In genomic region chr17:79838541-79839274, GRCh38 we compare ENCODE assay signal across 8 cellular contexts. TPM values are rescaled to one million over a fixed set of nuclear protein-coding genes. Genes with fewer than 3 reads are reported as not detected.
DNase-seq lines count a peak whose midpoint lies in the region; ATAC-seq and TF ChIP-seq lines count a peak whose summit lies in the region.

No MANE protein-coding gene starts in this region.

- H3K27me3 ChIP-seq in OCI-LY3 (ENCODE audit: low read depth, low read length) (no peaks in the 10 kb centered on the region), aorta (ENCODE audit: control insufficient read depth in 1 of 2, insufficient read depth in 2 of 2, low read length in 1 of 2) (no peaks in the 10 kb centered on the region)

- no peaks in the 10 kb centered on the region for H3K9me3 ChIP-seq in OCI-LY3 (ENCODE audit: insufficient read depth, low read length)
- no peaks in the 10 kb centered on the region for H3K9me3 ChIP-seq in aorta (ENCODE audit: control insufficient read depth, low read length)

- TF ChIP-seq CTCF in OCI-LY3 (IDR thresholded peaks at IDR 0.05; ENCODE audit: low read depth, low read length) (no peak), fibroblast of villous mesenchyme (IDR thresholded peaks at IDR 0.05; ENCODE audit: insufficient read depth, low read depth, low read length) (no peak), neural crest cell (conservative IDR thresholded peaks at IDR 0.05) (no peak)

- no peaks in the 10 kb centered on the region for H3K9me3 Mint-ChIP-seq in neural crest cell

- H3K36me3 Mint-ChIP-seq in neural crest cell (ENCODE audit: low read depth): peaks cover 10% of the 10 kb centered on the region

- H3K27ac Mint-ChIP-seq in neural crest cell (ENCODE audit: unreplicated experiment): peak overlapping the region; percentile 93

- H3K4me1 ChIP-seq in OCI-LY3 (ENCODE audit: low read length) (peaks cover 18% of the 10 kb centered on the region), aorta (ENCODE audit: control insufficient read depth in 1 of 2, insufficient read depth in 2 of 2, low read length in 2 of 2) (no peaks in the 10 kb centered on the region)

- H3K27ac ChIP-seq in OCI-LY3 (ENCODE audit: low read length): peak overlapping the region; percentile 69
- H3K27ac ChIP-seq in aorta (ENCODE audit: low read depth in 1 of 2, low read length in 2 of 2): peak overlapping the region; percentile 15 to 74

- peak overlapping the region; percentile 93 for H3K4me2 ChIP-seq in OCI-LY3 (ENCODE audit: low read length)

- 1% methylated on average over 55 to 67 of the region's 67 CpGs for whole genome bisulfite sequencing in aorta, 2 donors

- H3K4me3 ChIP-seq in OCI-LY3 (ENCODE audit: low read length) (peak overlapping the region; percentile 99), fibroblast of villous mesenchyme (ENCODE audit: low read depth, low read length) (peak overlapping the region; percentile 85), aorta (ENCODE audit: low read length in 2 of 2) (peak overlapping the region; percentile 70 to 72)

- ATAC-seq in GM18520 (IDR thresholded peaks at IDR 0.05; ENCODE audit: unreplicated experiment) (peak; percentile 20), HG03175 (IDR thresholded peaks at IDR 0.05; ENCODE audit: unreplicated experiment) (peak; percentile 20), aorta (ENCODE audit: low FRiP score) (no peak)

- peaks cover 49% of the 10 kb centered on the region for H4K20me1 ChIP-seq in OCI-LY3 (ENCODE audit: insufficient read depth, low read length)

- in situ Hi-C loops in ACHN (cut with HindIII; ENCODE audit: low pct_ligation_motif_present, low pct_unique_long_range_greater_than_20kb, low sequenced_read_pairs): no loop called here

- peaks cover 56% of the 10 kb centered on the region for H3K79me2 ChIP-seq in OCI-LY3 (ENCODE audit: low read length)

- intact Hi-C loops in aorta (cut with DNase I): loop anchor here (2.0 to 5.0 kb wide), 3 partner anchors 41 to 79 kb away; partner anchors contain the start of gene CBX8 (in 2 of the 2)

- H3K36me3 ChIP-seq in OCI-LY3 (replicated peaks; ENCODE audit: low read depth, low read length) (peaks cover 48% of the 10 kb centered on the region), aorta (ENCODE audit: control insufficient read depth in 1 of 2, insufficient read depth in 2 of 2, low read length in 1 of 2) (peaks cover 0 to 2% of the 10 kb centered on the region in 2 donors)

- peak; percentile 61 for DNase-seq in ACHN
- peak; percentile 46 for DNase-seq in activated effector memory CD4-positive, alpha-beta T cell treated with Interleukin-2 at 50 U/mL for 16 hours
- peak; percentile 55 for DNase-seq in fibroblast of villous mesenchyme (ENCODE audit: low read depth)
- DNase-seq in neural crest cell (ENCODE audit: low read depth, low spot score): peak; percentile 62
- DNase-seq in aorta: peak; percentile 61 to 84

- H2AFZ ChIP-seq in OCI-LY3 (ENCODE audit: low read depth, low read length): no peak overlapping the region

- peak overlapping the region; percentile 78 for H3K9ac ChIP-seq in OCI-LY3 (ENCODE audit: low read length)

- H3K4me3 Mint-ChIP-seq in neural crest cell: peak overlapping the region; percentile 97

- H3K27me3 Mint-ChIP-seq in neural crest cell (ENCODE audit: low read depth): peaks cover 68% of the 10 kb centered on the region

- H3K4me1 Mint-ChIP-seq in neural crest cell: peaks cover 32% of the 10 kb centered on the region

RNA-seq across cellular contexts. Expression of gene CBX4, which starts 0.5 kb away (rescaled TPM):
- total RNA-seq in fibroblast of villous mesenchyme (13.0 and 19.0 TPM in 2 replicates), neural crest cell (19.1 and 21.0 TPM in 2 replicates), aorta (10 to 100 TPM; 10.7 to 13.4 TPM)
- 1 to 10 TPM; 2.5 to 8.0 TPM for polyA plus RNA-seq in aorta

RNA-seq across cellular contexts. Expression of gene CBX8, which starts 41.8 kb away (rescaled TPM):
- 3.2 and 4.7 TPM in 2 replicates for total RNA-seq in fibroblast of villous mesenchyme
- 16.5 and 19.2 TPM in 2 replicates for total RNA-seq in neural crest cell
- 1 to 10 TPM; 5.3 to 6.2 TPM for total RNA-seq in aorta
- polyA plus RNA-seq in aorta: 1 to 10 TPM; 1.4 to 2.4 TPM
